In the genomic region with DNA sequence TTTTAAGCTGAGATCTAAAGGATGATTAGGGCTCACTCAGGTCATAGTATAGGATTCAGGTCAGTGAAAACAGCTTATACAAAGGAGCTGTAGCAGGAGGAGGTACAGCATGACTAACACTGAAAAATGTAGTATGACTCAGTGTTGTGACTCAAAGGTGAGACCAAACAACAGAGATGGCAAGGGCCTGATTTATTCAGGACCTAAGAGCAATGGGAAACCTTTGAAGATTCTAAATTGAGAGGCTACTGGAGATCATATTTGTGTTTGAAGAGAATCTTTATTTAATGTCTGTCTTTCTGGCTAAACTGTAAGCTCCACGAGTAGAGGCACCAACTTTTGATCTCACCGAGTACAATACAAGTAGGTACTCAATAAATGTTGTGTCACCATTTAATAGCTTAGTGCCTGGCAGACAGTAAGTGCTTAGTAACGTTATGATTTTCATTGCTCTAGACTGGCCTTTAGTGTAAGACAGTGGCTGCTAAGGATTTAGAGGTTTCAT, we compare ENCODE assay signal across 8 cellular contexts. TPM values are rescaled to one million over a fixed set of nuclear protein-coding genes. Genes with fewer than 3 reads are reported as not detected.
DNase-seq lines count a peak whose midpoint lies in the region; ATAC-seq and TF ChIP-seq lines count a peak whose summit lies in the region.
"Had no signal": no experiment of that assay in that cellular context is flagged by ENCODE, and none has a peak within 500 bp of the region (broad histone marks: within the 10 kb centered on the region; RNA-seq: fewer than 3 reads in every experiment).

No MANE protein-coding gene starts in this region.

- H3K4me3 ChIP-seq in choroid plexus epithelial cell (ENCODE audit: low read depth, low read length) (no peak overlapping the region), skeletal muscle cell (ENCODE audit: low read depth, low read length) (no peak overlapping the region), A673 (ENCODE audit: low read depth, low read length, poor library complexity, severe bottlenecking) (no peak overlapping the region)

- POLR2A ChIA-PET in T-cell (lab: Charles Lee) (no interaction called here), A673 (lab: Charles Lee; ENCODE audit: low non-redundant PET) (no interaction called here)

- no peak for TF ChIP-seq CTCF in GM20000 (IDR thresholded peaks at IDR 0.05; ENCODE audit: extremely low read depth, missing control alignments)
- no peak for TF ChIP-seq CTCF in choroid plexus epithelial cell (conservative IDR thresholded peaks at IDR 0.05; ENCODE audit: low read depth, low read length)
- no peak for TF ChIP-seq CTCF in A673 (conservative IDR thresholded peaks at IDR 0.05; ENCODE audit: low read depth, low read length)

- H3K4me1 ChIP-seq in A673 (ENCODE audit: insufficient read depth, low read length, poor library complexity, severe bottlenecking), result no peaks in the 10 kb centered on the region

- H3K36me3 Mint-ChIP-seq in T-cell, result no peaks in the 10 kb centered on the region

- no peaks in the 10 kb centered on the region for H3K27me3 ChIP-seq in A673 (replicated peaks; ENCODE audit: insufficient read depth, low read depth, low read length, poor library complexity)

- H3K36me3 ChIP-seq in A673 (ENCODE audit: insufficient read depth, low read length, poor library complexity, severe bottlenecking), result no peaks in the 10 kb centered on the region

- no TSS peak for BruUV-seq in A673 (replicated peaks; lab: Mats Ljungman, UMichigan)

- no peaks in the 10 kb centered on the region for H3K4me1 Mint-ChIP-seq in T-cell

- CTCF ChIA-PET in T-cell (lab: Charles Lee) (interaction anchor here (0.5 to 1.0 kb wide), 2 partner anchors 26 to 33 kb away, joined by 3 read pairs; no protein-coding TSS in a partner anchor), A673 (lab: Charles Lee) (no interaction called here)

- intact Hi-C loops in A673 (cut with micrococcal nuclease; ENCODE audit: unreplicated experiment), result no loop called here

- H3K27ac ChIP-seq in A673 (ENCODE audit: low read depth, low read length, poor library complexity, severe bottlenecking), result no peak overlapping the region
- H3K27ac ChIP-seq: KMS-11 had no signal

- no peak overlapping the region for H3K27ac Mint-ChIP-seq in T-cell

- H3K9me3 ChIP-seq in A673 (ENCODE audit: low read depth, low read length, poor library complexity, severe bottlenecking), result no peaks in the 10 kb centered on the region

- H3K4me3 Mint-ChIP-seq in T-cell, result no peak overlapping the region

- H3K27me3 Mint-ChIP-seq in T-cell, result no peaks in the 10 kb centered on the region

- no peaks in the 10 kb centered on the region for H3K9me3 Mint-ChIP-seq in T-cell

- no peak for ATAC-seq in T-cell (replicated peaks in 1 of 4)

- peak; percentile 12 for DNase-seq in GM20000 (ENCODE audit: low spot score)
- peak; percentile 8 for DNase-seq in HK-2 (ENCODE audit: unreplicated experiment)
- peak; percentile 65 for DNase-seq in choroid plexus epithelial cell (ENCODE audit: low read depth)
- peak; percentile 39 for DNase-seq in skeletal muscle cell (ENCODE audit: low read depth)
- no peak for DNase-seq in DMS79 treated with DMSO at 0.1 percent for 48 hours (lab: John Stamatoyannopoulos, UW)
- no peak for DNase-seq in T-cell
- no peak for DNase-seq in A673 (ENCODE audit: low spot score)

RNA-seq across cellular contexts. Expression of gene PRKAA2, which starts 43.5 kb away (rescaled TPM):
- under 1 TPM in 3 of 5 donors, not detected in 2; 0.03 TPM for total RNA-seq in T-cell
- total RNA-seq in A673 (2021), result 0.11 and 0.20 TPM in 2 replicates

Comparison
In these comparisons a context has a peak if more than half of its experiments do, and no peak if none do; other contexts are left out.
1. DNase-seq: peak in GM20000 (single experiment), HK-2 (single experiment), choroid plexus epithelial cell (single experiment) and skeletal muscle cell (single experiment); none in DMS79 treated with DMSO at 0.1 percent for 48 hours (single experiment), T-cell (0 of 34) and A673 (single experiment).